In the genomic region with DNA sequence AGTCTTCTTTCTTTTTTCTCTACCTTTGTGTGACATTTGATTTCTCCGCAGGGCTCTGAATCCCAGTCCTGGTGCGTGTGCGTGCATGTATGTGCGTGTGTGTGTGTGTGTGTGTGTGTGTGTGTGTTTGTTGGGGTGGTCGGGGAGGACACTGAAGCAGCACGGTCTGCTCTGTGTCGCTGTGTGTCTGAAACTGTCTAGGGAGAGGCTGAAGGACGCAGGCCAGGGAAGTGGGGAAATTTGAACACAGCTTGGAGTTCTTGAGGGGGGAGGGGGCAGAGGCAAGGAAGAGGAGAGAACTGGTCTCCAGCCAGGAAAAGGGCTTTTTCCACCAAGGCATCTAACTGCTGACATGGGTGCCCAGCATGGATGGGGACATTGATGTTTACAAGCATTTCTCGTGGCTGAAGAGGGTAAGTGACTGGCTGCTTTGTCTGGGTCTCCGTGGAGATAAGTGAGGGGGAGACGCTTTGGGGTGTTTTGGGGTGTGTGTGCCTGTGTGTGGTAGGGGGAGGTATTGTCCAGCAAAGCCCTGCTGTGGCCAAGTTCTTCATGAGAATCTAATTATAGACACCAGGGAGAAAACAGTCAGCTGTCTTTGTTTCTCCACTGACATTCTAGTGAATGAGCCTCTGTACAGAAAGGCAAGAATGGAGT, we compare ENCODE assay signal across 8 cellular contexts.
DNase-seq lines count a peak whose midpoint lies in the region; ATAC-seq and TF ChIP-seq lines count a peak whose summit lies in the region.

No MANE protein-coding gene starts in this region.

- H3K4me1 ChIP-seq in HUES6 (ENCODE audit: control insufficient read depth, insufficient read depth, low read length) (peaks cover 72% of the 10 kb centered on the region), right lobe of liver (peaks cover 0 to 52% (median 25%) of the 10 kb centered on the region in 4 donors), stomach (peaks cover 64 to 92% (median 82%) of the 10 kb centered on the region in 4 donors)

- peak overlapping the region; percentile 57 for H3K9ac ChIP-seq in HUES6 (ENCODE audit: low read length)

- H3K27ac ChIP-seq in HUES6 (ENCODE audit: low read depth, low read length): no peak overlapping the region
- H3K27ac ChIP-seq in caudate nucleus (ENCODE audit: low read depth, low read length): peak overlapping the region; percentile 98
- H3K27ac ChIP-seq in right lobe of liver: peak overlapping the region; percentile 59 to 84 (median 69)
- H3K27ac ChIP-seq in stomach: peak overlapping the region; percentile 82 to 90 (median 85)

- TF ChIP-seq POLR2A in right lobe of liver (IDR thresholded peaks at IDR 0.05) (no peak), stomach (IDR thresholded peaks at IDR 0.05) (no peak)

- ATAC-seq in right lobe of liver: no peak
- ATAC-seq in HG02884 (IDR thresholded peaks at IDR 0.05; ENCODE audit: unreplicated experiment): no peak
- ATAC-seq in HG02623 (IDR thresholded peaks at IDR 0.05; ENCODE audit: unreplicated experiment): no peak

- H3K36me3 ChIP-seq in HUES6 (ENCODE audit: control insufficient read depth, insufficient read depth, low read length): no peaks in the 10 kb centered on the region
- H3K36me3 ChIP-seq in right lobe of liver: no peaks in the 10 kb centered on the region
- no peaks in the 10 kb centered on the region for H3K36me3 ChIP-seq in stomach

- 12% methylated on average over 10 of the region's 11 CpGs for WGBS in right lobe of liver (ENCODE audit: insufficient coverage, low coverage, low lambda C conversion rate, missing lambda C conversion rate)
- WGBS in stomach, 5 donors: 16 to 24% (median 17%) methylated on average over 11 of the region's 11 CpGs

- H3K4me3 ChIP-seq in HUES6 (ENCODE audit: low read depth, low read length) (peak overlapping the region; percentile 8; the same call in 1 of the 2 replicates), right lobe of liver (peak overlapping the region in 1 of 3 donors; percentile 37), stomach (peak overlapping the region; percentile 18 to 37 (median 30))

- no peak for TF ChIP-seq CTCF in right lobe of liver (IDR thresholded peaks at IDR 0.05)
- no peak for TF ChIP-seq CTCF in stomach (IDR thresholded peaks at IDR 0.05)

- DNase-seq in caudate nucleus (lab: John Stamatoyannopoulos, UW) (peak in 58 of 61 donors; percentile 3 to 93 (median 79)), right lobe of liver (no peak), stomach (peak; percentile 39), ureter (ENCODE audit: low spot score) (no peak)
- DNase-seq in stimulated activated CD4-positive, alpha-beta T cell treated with anti-CD3 and anti-CD28 coated beads, Interleukin-2, amount 100 ng/mL, for 48 hours: no peak

- TF ChIP-seq EP300 in stomach (IDR thresholded peaks at IDR 0.05): no peak

- H3K27me3 ChIP-seq in HUES6 (ENCODE audit: control insufficient read depth, insufficient read depth, low read length): no peaks in the 10 kb centered on the region
- no peaks in the 10 kb centered on the region for H3K27me3 ChIP-seq in right lobe of liver
- H3K27me3 ChIP-seq in stomach: no peaks in the 10 kb centered on the region

- intact Hi-C loops in right lobe of liver (cut with DNase I) (loop anchor here in 1 of 2 donors (10.0 kb wide), 1 partner anchor 77 kb away; no protein-coding TSS in a partner anchor), stomach (cut with DNase I; ENCODE audit: low total_unique reads) (no loop called here)

- H3K9me3 ChIP-seq in HUES6 (ENCODE audit: control insufficient read depth, insufficient read depth, low read depth, low read length): no peaks in the 10 kb centered on the region
- H3K9me3 ChIP-seq in right lobe of liver: no peaks in the 10 kb centered on the region
- no peaks in the 10 kb centered on the region for H3K9me3 ChIP-seq in stomach

Comparison
In these comparisons a context has a peak if more than half of its experiments do, and no peak if none do; other contexts are left out.
1. DNase-seq: peak in caudate nucleus (58 of 61) and stomach (single experiment); none in right lobe of liver (0 of 3), stimulated activated CD4-positive, alpha-beta T cell treated with anti-CD3 and anti-CD28 coated beads, Interleukin-2, amount 100 ng/mL, for 48 hours (0 of 2) and ureter (single experiment).